In the genomic region with DNA sequence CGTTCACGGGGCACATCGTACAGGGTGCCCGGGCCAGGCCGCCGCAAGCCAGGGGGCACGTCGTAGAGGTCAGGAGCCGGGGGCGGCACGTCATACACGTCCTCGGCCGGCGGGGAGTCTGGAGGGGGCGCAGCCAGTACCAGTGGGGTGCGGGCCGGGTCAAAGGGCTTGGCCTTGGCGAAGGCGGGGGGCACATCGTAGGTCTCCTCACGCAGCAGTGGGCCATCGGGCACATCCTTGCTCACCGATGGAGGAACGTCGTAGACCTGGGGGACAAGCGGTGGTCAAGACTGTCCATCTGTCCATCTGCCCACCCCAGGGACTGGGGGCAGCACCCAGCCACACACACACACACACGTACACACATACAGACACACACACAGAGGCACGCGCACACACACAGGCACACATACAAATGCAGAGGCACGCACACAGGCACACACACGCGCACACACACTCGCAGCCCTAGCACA, we compare ENCODE assay signal across 25 cellular contexts. TPM values are rescaled to one million over a fixed set of nuclear protein-coding genes. Genes with fewer than 3 reads are reported as not detected.
DNase-seq lines count a peak whose midpoint lies in the region; ATAC-seq, FAIRE-seq and TF ChIP-seq lines count a peak whose summit lies in the region.
"Had no signal": no experiment of that assay in that cellular context is flagged by ENCODE, and none has a peak within 500 bp of the region (broad histone marks: within the 10 kb centered on the region; RNA-seq: fewer than 3 reads in every experiment).

No MANE protein-coding gene starts in this region.

- H3K27ac Mint-ChIP-seq in brain, result peak overlapping the region; percentile 8 to 84 (median 78)
- no peak overlapping the region for H3K27ac Mint-ChIP-seq in stimulated activated memory B cell treated with anti-CD40 and anti-IgM and Interleukin-4, amounts not matched to agents 10 μg/mL and 1 μg/mL and 100 μg/mL, for 72 hours
- H3K27ac Mint-ChIP-seq: activated CD8-positive, alpha-beta T cell treated with anti-CD3 and anti-CD28 coated beads for 36 hours; activated naive CD8-positive, alpha-beta T cell treated with anti-CD3 and anti-CD28 coated beads for 36 hours; progenitor cell of endocrine pancreas had no signal

- no peak overlapping the region for H3K27ac ChIP-seq in lower lobe of right lung
- H3K27ac ChIP-seq: foreskin keratinocyte, HL-60 had no signal

- peaks cover 2% of the 10 kb centered on the region for H3K27me3 Mint-ChIP-seq in brain
- H3K27me3 Mint-ChIP-seq in stimulated activated memory B cell treated with anti-CD40 and anti-IgM and Interleukin-4, amounts not matched to agents 10 μg/mL and 1 μg/mL and 100 μg/mL, for 72 hours, result peaks cover 96% of the 10 kb centered on the region
- H3K27me3 Mint-ChIP-seq: activated naive CD8-positive, alpha-beta T cell treated with anti-CD3 and anti-CD28 coated beads for 36 hours; progenitor cell of endocrine pancreas had no signal

- H3K9me3 ChIP-seq in lower lobe of right lung, result no peaks in the 10 kb centered on the region

- no peaks in the 10 kb centered on the region for H3K9me3 Mint-ChIP-seq in brain
- H3K9me3 Mint-ChIP-seq in stimulated activated memory B cell treated with anti-CD40 and anti-IgM and Interleukin-4, amounts not matched to agents 10 μg/mL and 1 μg/mL and 100 μg/mL, for 72 hours, result no peaks in the 10 kb centered on the region
- H3K9me3 Mint-ChIP-seq: activated CD8-positive, alpha-beta T cell treated with anti-CD3 and anti-CD28 coated beads for 36 hours; activated naive CD8-positive, alpha-beta T cell treated with anti-CD3 and anti-CD28 coated beads for 36 hours had no signal

- no peak for ATAC-seq in lower lobe of right lung
- peak; percentile 6 for ATAC-seq in stimulated activated memory B cell treated with anti-CD40 and anti-IgM and Interleukin-4, amounts not matched to agents 10 μg/mL and 1 μg/mL and 100 μg/mL, for 72 hours
- no peak for ATAC-seq in HG03342 (IDR thresholded peaks at IDR 0.05; ENCODE audit: unreplicated experiment)
- ATAC-seq: esophagus mucosa, foreskin keratinocyte had no signal

- FAIRE-seq in HTR-8/SVneo (lab: Jason Lieb, UNC), result peak; percentile 84
- FAIRE-seq: GM12892 had no signal

- H3K4me3 ChIP-seq in lower lobe of right lung, result no peak overlapping the region

- H3K4me1 Mint-ChIP-seq in brain, result peaks cover 30% of the 10 kb centered on the region
- peaks cover 11% of the 10 kb centered on the region for H3K4me1 Mint-ChIP-seq in stimulated activated memory B cell treated with anti-CD40 and anti-IgM and Interleukin-4, amounts not matched to agents 10 μg/mL and 1 μg/mL and 100 μg/mL, for 72 hours

- H3K27me3 ChIP-seq in lower lobe of right lung (ENCODE audit: low read depth), result no peaks in the 10 kb centered on the region
- H3K27me3 ChIP-seq: foreskin keratinocyte had no signal

- H3K4me1 ChIP-seq in lower lobe of right lung, result peaks cover 36% of the 10 kb centered on the region

- no peak for TF ChIP-seq CTCF in brain (conservative IDR thresholded peaks at IDR 0.05)
- no peak for TF ChIP-seq CTCF in lower lobe of right lung (IDR thresholded peaks at IDR 0.05)
- TF ChIP-seq CTCF in GM20000 (IDR thresholded peaks at IDR 0.05; ENCODE audit: extremely low read depth, missing control alignments), result no peak

- peaks cover 31% of the 10 kb centered on the region for H3K36me3 Mint-ChIP-seq in brain
- H3K36me3 Mint-ChIP-seq in stimulated activated memory B cell treated with anti-CD40 and anti-IgM and Interleukin-4, amounts not matched to agents 10 μg/mL and 1 μg/mL and 100 μg/mL, for 72 hours, result no peaks in the 10 kb centered on the region

- no peak for DNase-seq in HTR-8/SVneo (ENCODE audit: insufficient read length, low spot score)
- DNase-seq in lower lobe of right lung, result peak; percentile 47
- no peak for DNase-seq in GM20000 (ENCODE audit: low spot score)
- no peak for DNase-seq in NCI-H446 treated with DMSO at 0.1 percent for 48 hours (lab: John Stamatoyannopoulos, UW)
- DNase-seq in SKM-1 treated with dmso at 0.1 percent for 144 hours (lab: John Stamatoyannopoulos, UW; ENCODE audit: unreplicated experiment), result no peak
- DNase-seq: effector memory CD4-positive, alpha-beta T cell; foreskin keratinocyte; H7; NCI-H2081; NCI-H345; SHP77 had no signal

- intact Hi-C loops in lower lobe of right lung (cut with DNase I), result loop anchor here (10.0 kb wide), 1 partner anchor 149 kb away; no protein-coding TSS in a partner anchor

- H3K4me3 Mint-ChIP-seq in brain, result no peak overlapping the region
- no peak overlapping the region for H3K4me3 Mint-ChIP-seq in stimulated activated memory B cell treated with anti-CD40 and anti-IgM and Interleukin-4, amounts not matched to agents 10 μg/mL and 1 μg/mL and 100 μg/mL, for 72 hours
- H3K4me3 Mint-ChIP-seq: activated CD8-positive, alpha-beta T cell treated with anti-CD3 and anti-CD28 coated beads for 36 hours; activated naive CD8-positive, alpha-beta T cell treated with anti-CD3 and anti-CD28 coated beads for 36 hours had no signal

- peaks cover 69% of the 10 kb centered on the region for H3K36me3 ChIP-seq in lower lobe of right lung

RNA-seq across cellular contexts. Expression of a gene that starts 15.7 kb away (rescaled TPM):
- polyA plus RNA-seq in brain (ENCODE audit: insufficient read depth, low read depth, low replicate concordance), result 76.8 TPM
- 65.1 TPM for total RNA-seq in lower lobe of right lung

RNA-seq across cellular contexts. Expression of a gene that starts 17.0 kb away (rescaled TPM):
- not detected for polyA plus RNA-seq in brain (ENCODE audit: insufficient read depth, low read depth, low replicate concordance)
- not detected for total RNA-seq in lower lobe of right lung
- total RNA-seq: activated CD8-positive, alpha-beta T cell treated with anti-CD3 and anti-CD28 coated beads for 36 hours; activated naive CD8-positive, alpha-beta T cell treated with anti-CD3 and anti-CD28 coated beads for 36 hours; cerebellum; Daoy; foreskin keratinocyte; H7; liver; OCI-LY7; progenitor cell of endocrine pancreas had no signal
- polyA plus RNA-seq: foreskin keratinocyte, liver, neural cell had no signal

RNA-seq across cellular contexts. Expression of a gene that starts 28.8 kb away (rescaled TPM):
- not detected for polyA plus RNA-seq in brain (ENCODE audit: insufficient read depth, low read depth, low replicate concordance)
- total RNA-seq in lower lobe of right lung, result 0.44 TPM
- total RNA-seq: activated CD8-positive, alpha-beta T cell treated with anti-CD3 and anti-CD28 coated beads for 36 hours; activated naive CD8-positive, alpha-beta T cell treated with anti-CD3 and anti-CD28 coated beads for 36 hours; cerebellum; Daoy; esophagus mucosa; foreskin keratinocyte; H7; OCI-LY7 had no signal
- polyA plus RNA-seq: foreskin keratinocyte, neural cell had no signal
